32 cellular contexts compared by ENCODE assay signal in the genomic region with DNA sequence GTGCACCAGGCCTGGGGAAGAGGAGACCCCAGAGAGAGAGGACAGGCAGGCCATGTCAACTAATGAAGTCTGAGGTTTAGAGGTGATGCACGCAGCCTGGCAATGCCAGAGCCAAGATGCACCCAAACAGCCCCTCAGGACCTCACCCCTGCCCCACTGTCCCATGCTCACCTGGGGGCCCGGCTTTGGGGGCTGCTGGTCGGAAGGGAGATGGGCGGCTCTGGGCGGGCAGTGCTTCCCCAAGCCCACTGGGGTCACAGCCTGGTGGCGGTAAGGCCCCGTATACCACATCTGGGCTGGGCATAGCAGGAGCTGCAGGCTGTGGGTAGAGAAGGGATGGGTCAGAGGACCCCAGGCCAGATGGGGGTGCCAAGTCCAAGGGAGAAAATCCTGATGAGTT. TPM values are rescaled to one million over a fixed set of nuclear protein-coding genes. Genes with fewer than 3 reads are reported as not detected.
"Had no signal": no experiment of that assay in that cellular context is flagged by ENCODE, and none has a peak within 500 bp of the region (broad histone marks: within the 10 kb centered on the region; RNA-seq: fewer than 3 reads in every experiment).

No MANE protein-coding gene starts in this region.

- H3K4me3 ChIP-seq: ascending aorta, SJSA1 had no signal

- H3K27me3 ChIP-seq: ascending aorta, breast epithelium, SJSA1 had no signal

- H3K36me3 ChIP-seq: breast epithelium had no signal

- H3K27me3 Mint-ChIP-seq: activated B cell treated with CpG ODN at 0.5 μM for 24 hours; activated CD4-positive, alpha-beta T cell treated with anti-CD3 and anti-CD28 coated beads, Interleukin-2, amount 10 ng/mL, durations not matched to agents 24 days and 14 days; activated CD8-positive, alpha-beta T cell treated with anti-CD3 and anti-CD28 coated beads for 36 hours; activated naive CD4-positive, alpha-beta T cell treated with anti-CD3 and anti-CD28 coated beads, Interleukin-2, amount 50 U/mL, for 24 hours; activated naive CD8-positive, alpha-beta T cell treated with anti-CD3 and anti-CD28 coated beads, Interleukin-2, amount 10 ng/mL, durations not matched to agents 7 days and 5 days; activated T-helper 17 cell treated with anti-CD3 and anti-CD28 coated beads, Interleukin-2, amount 50 U/mL, for 72 hours; T-cell; T-helper 17 cell had no signal

- H3K4me1 ChIP-seq: breast epithelium, SJSA1 had no signal

- H3K9me3 ChIP-seq: ascending aorta, breast epithelium, SJSA1, SK-N-SH had no signal

- H3K4me1 Mint-ChIP-seq: activated naive CD4-positive, alpha-beta T cell treated with anti-CD3 and anti-CD28 coated beads, Interleukin-2, amount 50 U/mL, for 24 hours; activated naive CD8-positive, alpha-beta T cell treated with anti-CD3 and anti-CD28 coated beads, Interleukin-2, amount 10 ng/mL, durations not matched to agents 7 days and 5 days; activated T-helper 17 cell treated with anti-CD3 and anti-CD28 coated beads, Interleukin-2, amount 50 U/mL, for 72 hours; T-helper 17 cell had no signal

- H3K27ac Mint-ChIP-seq: activated B cell treated with CpG ODN at 0.5 μM for 24 hours; activated CD4-positive, alpha-beta T cell treated with anti-CD3 and anti-CD28 coated beads, Interleukin-2, amount 10 ng/mL, durations not matched to agents 24 days and 14 days; activated CD8-positive, alpha-beta T cell treated with anti-CD3 and anti-CD28 coated beads for 36 hours; activated naive CD4-positive, alpha-beta T cell treated with anti-CD3 and anti-CD28 coated beads, Interleukin-2, amount 50 U/mL, for 24 hours; activated naive CD8-positive, alpha-beta T cell treated with anti-CD3 and anti-CD28 coated beads, Interleukin-2, amount 10 ng/mL, durations not matched to agents 7 days and 5 days; activated T-cell treated with anti-CD3 and anti-CD28 coated beads, Interleukin-2, amount 50 U/mL, for 72 hours; activated T-helper 17 cell treated with anti-CD3 and anti-CD28 coated beads, Interleukin-2, amount 50 U/mL, for 72 hours; T-cell had no signal

- H3K9ac ChIP-seq: SK-N-SH had no signal

- DNase-seq: activated B cell treated with CpG ODN at 0.5 μM for 24 hours; activated CD4-positive, alpha-beta T cell treated with anti-CD3 and anti-CD28 coated beads, Interleukin-2, amount 10 ng/mL, durations not matched to agents 24 days and 14 days; activated CD4-positive, alpha-beta T cell treated with anti-CD3 and anti-CD28 coated beads, Interleukin-2, amount 50 U/mL, for 4 hours; activated CD8-positive, alpha-beta T cell treated with anti-CD3 and anti-CD28 coated beads for 36 hours; activated effector memory CD4-positive, alpha-beta T cell treated with anti-CD3 and anti-CD28 coated beads, Interleukin-2, amount 50 U/mL, for 16 hours; activated naive CD4-positive, alpha-beta T cell; activated naive CD8-positive, alpha-beta T cell treated with anti-CD3 and anti-CD28 coated beads, Interleukin-2, amount 10 ng/mL, durations not matched to agents 7 days and 5 days; activated T-cell treated with anti-CD3 and anti-CD28 coated beads, Interleukin-2, amount 50 U/mL, for 1 hour; activated T-cell treated with anti-CD3 and anti-CD28 coated beads, Interleukin-2, amount 50 U/mL, for 72 hours; Kasumi-1; KBM-7; MM.1S; MV-4-11; NCI-H1092; NCI-H1436 treated with DMSO at 0.1 percent for 48 hours; NCI-H1694 treated with DMSO at 0.1 percent for 48 hours; NCI-H2029; NCI-H345; NCI-H524 treated with DMSO at 0.1 percent for 48 hours; OCI-M1; SHP77 treated with DMSO at 0.1 percent for 48 hours; SK-N-SH; T-cell; T-helper 17 cell; T-helper 9 cell had no signal

- H3K27ac ChIP-seq: ascending aorta, breast epithelium, SJSA1, VCaP had no signal

- H3K9me3 Mint-ChIP-seq: activated B cell treated with CpG ODN at 0.5 μM for 24 hours; activated CD4-positive, alpha-beta T cell treated with anti-CD3 and anti-CD28 coated beads, Interleukin-2, amount 10 ng/mL, durations not matched to agents 24 days and 14 days; activated CD8-positive, alpha-beta T cell treated with anti-CD3 and anti-CD28 coated beads for 36 hours; activated naive CD4-positive, alpha-beta T cell treated with anti-CD3 and anti-CD28 coated beads, Interleukin-2, amount 50 U/mL, for 24 hours; activated naive CD8-positive, alpha-beta T cell treated with anti-CD3 and anti-CD28 coated beads, Interleukin-2, amount 10 ng/mL, durations not matched to agents 7 days and 5 days; activated T-cell treated with anti-CD3 and anti-CD28 coated beads, Interleukin-2, amount 50 U/mL, for 72 hours; activated T-helper 17 cell treated with anti-CD3 and anti-CD28 coated beads, Interleukin-2, amount 50 U/mL, for 72 hours; T-cell had no signal

- H3K4me3 Mint-ChIP-seq: activated B cell treated with CpG ODN at 0.5 μM for 24 hours; activated CD4-positive, alpha-beta T cell treated with anti-CD3 and anti-CD28 coated beads, Interleukin-2, amount 10 ng/mL, durations not matched to agents 24 days and 14 days; activated CD8-positive, alpha-beta T cell treated with anti-CD3 and anti-CD28 coated beads for 36 hours; activated naive CD4-positive, alpha-beta T cell treated with anti-CD3 and anti-CD28 coated beads, Interleukin-2, amount 50 U/mL, for 24 hours; activated naive CD8-positive, alpha-beta T cell treated with anti-CD3 and anti-CD28 coated beads, Interleukin-2, amount 10 ng/mL, durations not matched to agents 7 days and 5 days; activated T-cell treated with anti-CD3 and anti-CD28 coated beads, Interleukin-2, amount 50 U/mL, for 72 hours; activated T-helper 17 cell treated with anti-CD3 and anti-CD28 coated beads, Interleukin-2, amount 50 U/mL, for 72 hours; T-cell; T-helper 17 cell had no signal

RNA-seq across cellular contexts. Expression of a gene that starts 23.2 kb away (rescaled TPM):
- total RNA-seq: ascending aorta, RPMI7951 had no signal
